ENCODE assay signal across 25 cellular contexts in genomic region chr7:33882040-33882800, GRCh38. TPM values are rescaled to one million over a fixed set of nuclear protein-coding genes. Genes with fewer than 3 reads are reported as not detected.
A peak's percentile ranks its signal among the peaks of the same experiment; 100 is the strongest.
DNase-seq lines count a peak whose midpoint lies in the region; ATAC-seq and TF ChIP-seq lines count a peak whose summit lies in the region.
"Had no signal": no experiment of that assay in that cellular context is flagged by ENCODE, and none has a peak within 500 bp of the region (broad histone marks: within the 10 kb centered on the region; RNA-seq: fewer than 3 reads in every experiment).

No MANE protein-coding gene starts in this region.

- H3K36me3 ChIP-seq in mammary epithelial cell (ENCODE audit: insufficient read depth, low read length): no peaks in the 10 kb centered on the region
- no peaks in the 10 kb centered on the region for H3K36me3 ChIP-seq in gastroesophageal sphincter
- H3K36me3 ChIP-seq in aorta (ENCODE audit: control insufficient read depth in 1 of 2, insufficient read depth in 2 of 2, low read length in 1 of 2): no peaks in the 10 kb centered on the region

- no peak for TF ChIP-seq POLR2A in gastroesophageal sphincter (IDR thresholded peaks at IDR 0.05)

- DNase-seq in mammary epithelial cell (no peak), MCF 10A (ENCODE audit: unreplicated experiment) (no peak), mucosa of gallbladder (ENCODE audit: low spot score) (peak; percentile 26), aorta (peak in 1 of 2 donors; percentile 55), HCEC 1CT (no peak)
- DNase-seq: activated CD8-positive, alpha-beta T cell treated with anti-CD3 and anti-CD28 coated beads, Interleukin-2, amount 10 ng/mL, durations not matched to agents 7 days and 5 days; activated naive CD4-positive, alpha-beta T cell treated with Interleukin-2 at 50 U/mL for 16 hours; activated T-cell treated with anti-CD3 and anti-CD28 coated beads, Interleukin-2, amount 50 U/mL, for 1 hour; anterior cingulate cortex; DMS79; foreskin melanocyte; IMR-90; kidney glomerular epithelial cell; midbrain; MM.1S; NCI-H1436 treated with DMSO at 0.1 percent for 48 hours; NCI-H2171; stimulated activated CD4-positive, alpha-beta T cell treated with anti-CD3 and anti-CD28 coated beads, Interleukin-4, amount 100 ng/mL, for 24 hours; T1000 had no signal

- TF ChIP-seq CTCF in mammary epithelial cell (conservative IDR thresholded peaks at IDR 0.05 in 1 of 2, IDR thresholded peaks at IDR 0.05 in 1 of 2; ENCODE audit: extremely low read depth in 1 of 2, insufficient read depth in 1 of 2, low read depth in 1 of 2, low read length in 2 of 2): no peak
- TF ChIP-seq CTCF in MCF 10A (IDR thresholded peaks at IDR 0.05; ENCODE audit: unreplicated experiment): no peak
- TF ChIP-seq CTCF in gastroesophageal sphincter (IDR thresholded peaks at IDR 0.05): no peak

- in situ Hi-C loops in mammary epithelial cell (cut with MboI; ENCODE audit: low sequenced_read_pairs in 2 of 2): no loop called here

- no peaks in the 10 kb centered on the region for H3K27me3 ChIP-seq in mammary epithelial cell (ENCODE audit: insufficient read depth, low read length)
- no peaks in the 10 kb centered on the region for H3K27me3 ChIP-seq in gastroesophageal sphincter
- H3K27me3 ChIP-seq in aorta (ENCODE audit: control insufficient read depth in 1 of 2, insufficient read depth in 2 of 2, low read length in 1 of 2): peaks cover 0 to 2% of the 10 kb centered on the region in 2 donors

- H3K4me3 Mint-ChIP-seq in MCF 10A (ENCODE audit: unreplicated experiment): no peak overlapping the region
- H3K4me3 Mint-ChIP-seq: activated CD8-positive, alpha-beta T cell treated with anti-CD3 and anti-CD28 coated beads, Interleukin-2, amount 10 ng/mL, durations not matched to agents 7 days and 5 days; neural crest cell; stimulated activated naive CD8-positive, alpha-beta T cell treated with anti-CD3 and anti-CD28 coated beads, Interleukin-15, Interleukin-2, amounts not matched to agents 100 ng/mL and 50 ng/mL, for 24 hours had no signal

- no peaks in the 10 kb centered on the region for H3K9me3 Mint-ChIP-seq in MCF 10A (ENCODE audit: unreplicated experiment)
- H3K9me3 Mint-ChIP-seq: neural crest cell; stimulated activated naive CD8-positive, alpha-beta T cell treated with anti-CD3 and anti-CD28 coated beads, Interleukin-15, Interleukin-2, amounts not matched to agents 100 ng/mL and 50 ng/mL, for 24 hours had no signal

- H3K27ac ChIP-seq in mammary epithelial cell (ENCODE audit: insufficient read depth, low read depth, low read length) (peak overlapping the region; percentile 6), gastroesophageal sphincter (no peak overlapping the region), aorta (ENCODE audit: low read depth in 1 of 2, low read length in 2 of 2) (no peak overlapping the region)
- H3K27ac ChIP-seq: 22Rv1 had no signal

- intact Hi-C loops in mammary epithelial cell (cut with micrococcal nuclease): no loop called here
- intact Hi-C loops in MCF 10A (cut with micrococcal nuclease): no loop called here
- intact Hi-C loops in aorta (cut with DNase I): no loop called here

- CTCF ChIA-PET in mammary epithelial cell (lab: Charles Lee; ENCODE audit: low non-redundant PET): no interaction called here
- CTCF ChIA-PET in MCF 10A (lab: Yijun Ruan, JAX): interaction anchor here (0.6 to 8.2 kb wide), 5 partner anchors 13 to 71 kb away, joined by 3 to 75 read pairs (median 3); no protein-coding TSS in a partner anchor

- ATAC-seq in gastroesophageal sphincter (peak; percentile 82), aorta (ENCODE audit: low FRiP score) (peak; percentile 81), GM19023 (IDR thresholded peaks at IDR 0.05; ENCODE audit: unreplicated experiment) (no peak), GM21390 (IDR thresholded peaks at IDR 0.05; ENCODE audit: unreplicated experiment) (no peak)
- ATAC-seq: activated CD8-positive, alpha-beta T cell treated with anti-CD3 and anti-CD28 coated beads, Interleukin-2, amount 10 ng/mL, durations not matched to agents 7 days and 5 days had no signal

- no peaks in the 10 kb centered on the region for H3K79me2 ChIP-seq in mammary epithelial cell (ENCODE audit: insufficient read depth, low read length)

- dilution Hi-C loops in mammary epithelial cell (cut with HindIII; ENCODE audit: low sequenced_read_pairs): no loop called here

- WGBS in mammary epithelial cell (ENCODE audit: low coverage, missing lambda C conversion rate): 74% methylated on average over 7 of the region's 7 CpGs
- 46 to 56% methylated on average over 5 of the region's 7 CpGs for WGBS in gastroesophageal sphincter (ENCODE audit: low coverage in 1 of 2), 2 donors
- WGBS in aorta, 2 donors: 11 to 22% methylated on average over 7 of the region's 7 CpGs

- no peaks in the 10 kb centered on the region for H3K27me3 Mint-ChIP-seq in MCF 10A (ENCODE audit: insufficient read depth, unreplicated experiment)

- H3K4me3 ChIP-seq in mammary epithelial cell (replicated peaks in 1 of 3; ENCODE audit: insufficient read depth in 1 of 3, low read depth in 2 of 3, low read length in 3 of 3) (no peak overlapping the region), gastroesophageal sphincter (no peak overlapping the region), aorta (ENCODE audit: low read length in 2 of 2) (no peak overlapping the region)

- POLR2A ChIA-PET in MCF 10A (lab: Yijun Ruan, JAX): no interaction called here

- no peak overlapping the region for H3K9ac ChIP-seq in mammary epithelial cell (ENCODE audit: insufficient read depth, low read length)

- H4K20me1 ChIP-seq in mammary epithelial cell (ENCODE audit: insufficient read depth, low read length): no peaks in the 10 kb centered on the region

- H2AFZ ChIP-seq in mammary epithelial cell (ENCODE audit: low read depth, low read length): peak overlapping the region; percentile 32

- H3K4me1 Mint-ChIP-seq in MCF 10A (ENCODE audit: insufficient read depth, unreplicated experiment): no peaks in the 10 kb centered on the region
- H3K4me1 Mint-ChIP-seq: neural crest cell had no signal

- H3K9me3 ChIP-seq in mammary epithelial cell (replicated peaks; ENCODE audit: insufficient read depth, low read length) (no peaks in the 10 kb centered on the region), gastroesophageal sphincter (no peaks in the 10 kb centered on the region), aorta (ENCODE audit: control insufficient read depth, low read length) (no peaks in the 10 kb centered on the region)

- H3K36me3 Mint-ChIP-seq in MCF 10A (ENCODE audit: insufficient read depth, unreplicated experiment): no peaks in the 10 kb centered on the region

- H3K4me2 ChIP-seq in mammary epithelial cell (ENCODE audit: insufficient read depth, low read depth, low read length): no peak overlapping the region

- no peak for TF ChIP-seq EP300 in gastroesophageal sphincter (IDR thresholded peaks at IDR 0.05)

- BruUV-seq in mammary epithelial cell (replicated peaks; lab: Mats Ljungman, UMichigan) (no TSS peak), MCF 10A (replicated peaks; lab: Mats Ljungman, UMichigan) (no TSS peak)

- H3K27ac Mint-ChIP-seq in MCF 10A (ENCODE audit: low read depth, unreplicated experiment): no peak overlapping the region
- H3K27ac Mint-ChIP-seq: activated CD8-positive, alpha-beta T cell treated with anti-CD3 and anti-CD28 coated beads, Interleukin-2, amount 10 ng/mL, durations not matched to agents 7 days and 5 days; stimulated activated naive CD8-positive, alpha-beta T cell treated with anti-CD3 and anti-CD28 coated beads, Interleukin-15, Interleukin-2, amounts not matched to agents 100 ng/mL and 50 ng/mL, for 24 hours had no signal

- peaks cover 38% of the 10 kb centered on the region for H3K4me1 ChIP-seq in mammary epithelial cell (ENCODE audit: insufficient read depth, low read length)
- peaks cover 0 to 4% (median 0%) of the 10 kb centered on the region in 3 donors for H3K4me1 ChIP-seq in gastroesophageal sphincter
- peaks cover 0 to 5% of the 10 kb centered on the region in 2 donors for H3K4me1 ChIP-seq in aorta (ENCODE audit: control insufficient read depth in 1 of 2, insufficient read depth in 2 of 2, low read length in 2 of 2)

RNA-seq across cellular contexts. Expression of gene BMPER, which starts 23.1 kb away (rescaled TPM):
- total RNA-seq in mammary epithelial cell (under 1 TPM in 1 of 2 donors, not detected in 1; 0.17 TPM), MCF 10A (2022) (0.40 TPM in 1 of 2 replicates, not detected in the other), gastroesophageal sphincter (10 to 100 TPM in 2 of 4 donors, 1 to 10 TPM in 2; 1.0 to 22.5 (median 12.0) TPM), mucosa of gallbladder (5.0 TPM), aorta (10 to 100 TPM in 1 of 2 donors, 1 to 10 TPM in 1; 2.2 to 14.0 TPM)
- polyA plus RNA-seq in mammary epithelial cell (0.05 TPM), aorta (1 to 10 TPM in 1 of 2 donors, under 1 TPM in 1; 0.88 to 1.1 TPM)
- not detected for polyA minus RNA-seq in mammary epithelial cell
- total RNA-seq: activated CD8-positive, alpha-beta T cell treated with anti-CD3 and anti-CD28 coated beads, Interleukin-2, amount 10 ng/mL, durations not matched to agents 7 days and 5 days; neural crest cell had no signal

Comparison
In these comparisons a context has a peak if more than half of its experiments do, and no peak if none do; other contexts are left out.
1. ATAC-seq: peak in gastroesophageal sphincter (single experiment) and aorta (single experiment); none in GM19023 (single experiment) and GM21390 (single experiment).